In genomic region chr17:38232790-38233189, GRCh38 we compare ENCODE assay signal across 16 cellular contexts. TPM values are rescaled to one million over a fixed set of nuclear protein-coding genes. Genes with fewer than 3 reads are reported as not detected.
DNase-seq lines count a peak whose midpoint lies in the region; ATAC-seq and TF ChIP-seq lines count a peak whose summit lies in the region.
"Not testable (repeated sequence)": the region's sequence is repeated elsewhere in the genome, so short reads cannot be mapped to it uniquely, and the experiment has no call there.
"Had no signal": no experiment of that assay in that cellular context is flagged by ENCODE, and none has a peak within 500 bp of the region (broad histone marks: within the 10 kb centered on the region; RNA-seq: fewer than 3 reads in every experiment).

No MANE protein-coding gene starts in this region.

- not testable (repeated sequence) for DNase-seq in HCT116 (ENCODE audit: low read depth, low spot score); Panc1 (ENCODE audit: low read depth, low spot score); activated CD4-positive, alpha-beta T cell treated with anti-CD3 and anti-CD28 coated beads for 36 hours; body of pancreas; left ventricle myocardium superior; omental fat pad (ENCODE audit: low spot score); stimulated activated naive CD8-positive, alpha-beta T cell treated with anti-CD3 and anti-CD28 coated beads, Interleukin-15, Interleukin-2, amounts not matched to agents 100 U/mL and 50 U/mL, for 24 hours

- not testable (repeated sequence) for H3K4me1 ChIP-seq in HCT116 (ENCODE audit: control insufficient read depth in 1 of 2, insufficient read depth in 2 of 2, low read length in 2 of 2); Panc1 (ENCODE audit: control insufficient read depth, insufficient read depth, low read length); body of pancreas; gastroesophageal sphincter

- H3K9ac ChIP-seq in HCT116 (ENCODE audit: low read length), result not testable (repeated sequence)

- H4K20me1 ChIP-seq in HCT116 (ENCODE audit: insufficient read depth), result not testable (repeated sequence)

- not testable (repeated sequence) for H3K4me2 ChIP-seq in HCT116 (ENCODE audit: low read length)

- H3K4me1 Mint-ChIP-seq in activated CD4-positive, alpha-beta T cell treated with anti-CD3 and anti-CD28 coated beads for 36 hours, result not testable (repeated sequence)

- H3K9me2 ChIP-seq in HCT116 (ENCODE audit: insufficient read depth), result not testable (repeated sequence)

- in situ Hi-C loops in Panc1 (cut with HindIII; ENCODE audit: low pct_unique_long_range_greater_than_20kb, low sequenced_read_pairs), result not testable (repeated sequence)

- H3K79me2 ChIP-seq in HCT116 (ENCODE audit: insufficient read depth, low read length), result not testable (repeated sequence)

- CTCF ChIA-PET in HCT116 (lab: Charles Lee); Panc1 (lab: Charles Lee); activated CD4-positive, alpha-beta T cell treated with anti-CD3 and anti-CD28 coated beads for 36 hours (lab: Charles Lee): not testable (repeated sequence)

- not testable (repeated sequence) for H3K9me3 Mint-ChIP-seq in activated CD4-positive, alpha-beta T cell treated with anti-CD3 and anti-CD28 coated beads for 36 hours (ENCODE audit: low read depth)

- TF ChIP-seq EP300 in gastroesophageal sphincter (IDR thresholded peaks at IDR 0.05), result not testable (repeated sequence)

- not testable (repeated sequence) for H3K27ac ChIP-seq in HCT116 (ENCODE audit: low read depth, low read length); Panc1 (ENCODE audit: low read length); body of pancreas; gastroesophageal sphincter

- ATAC-seq in HCT116, result peak; percentile 90
- peak; percentile 82; the same call in 1 of the 2 replicates for ATAC-seq in Panc1
- ATAC-seq in activated CD4-positive, alpha-beta T cell treated with anti-CD3 and anti-CD28 coated beads for 36 hours, result peak; percentile 68
- ATAC-seq in body of pancreas, result peak; percentile 27
- peak; percentile 46 for ATAC-seq in gastroesophageal sphincter
- peak; percentile 38 for ATAC-seq in left ventricle myocardium superior
- ATAC-seq in omental fat pad (ENCODE audit: low FRiP score), result peak; percentile 97
- peak; percentile 75 for ATAC-seq in stimulated activated naive CD8-positive, alpha-beta T cell treated with anti-CD3 and anti-CD28 coated beads, Interleukin-15, Interleukin-2, amounts not matched to agents 100 U/mL and 50 U/mL, for 24 hours

- TF ChIP-seq CTCF in HCT116 (IDR thresholded peaks at IDR 0.05 in 2 of 3, conservative IDR thresholded peaks at IDR 0.05 in 1 of 3; ENCODE audit: borderline replicate concordance in 1 of 3, insufficient read depth in 1 of 3, low read depth in 2 of 3, low read length in 2 of 3); Panc1 (IDR thresholded peaks at IDR 0.05); body of pancreas (IDR thresholded peaks at IDR 0.05); gastroesophageal sphincter (IDR thresholded peaks at IDR 0.05); omental fat pad (IDR thresholded peaks at IDR 0.05): not testable (repeated sequence)

- not testable (repeated sequence) for H3K4me3 ChIP-seq in HCT116 (replicated peaks in 1 of 2; ENCODE audit: low read depth in 1 of 2, low read length in 2 of 2); Panc1 (ENCODE audit: low read depth in 2 of 2, low read length in 2 of 2); body of pancreas; gastroesophageal sphincter

- not testable (repeated sequence) for H2AFZ ChIP-seq in HCT116 (ENCODE audit: low read depth, low read length, poor library complexity, severe bottlenecking)

- TF ChIP-seq RAD21 in HCT116 (IDR thresholded peaks at IDR 0.05; ENCODE audit: low read depth), result not testable (repeated sequence)

- RAD21 ChIA-PET in HCT116 (lab: Charles Lee; ENCODE audit: low non-redundant PET in 1 of 2, low total read pairs in 2 of 2, uncharacterized antibody in 2 of 2, unreplicated experiment in 2 of 2), result not testable (repeated sequence)

- not testable (repeated sequence) for H3K27me3 Mint-ChIP-seq in activated CD4-positive, alpha-beta T cell treated with anti-CD3 and anti-CD28 coated beads for 36 hours

- POLR2A ChIA-PET in HCT116 (lab: Charles Lee); Panc1 (lab: Charles Lee); activated CD4-positive, alpha-beta T cell treated with anti-CD3 and anti-CD28 coated beads for 36 hours (lab: Charles Lee): not testable (repeated sequence)

- BruUV-seq in HCT116 (replicated peaks; lab: Mats Ljungman, UMichigan); Panc1 (replicated peaks; lab: Mats Ljungman, UMichigan): not testable (repeated sequence)

- not testable (repeated sequence) for H3K27me3 ChIP-seq in HCT116 (ENCODE audit: insufficient read depth, low read length); Panc1 (ENCODE audit: control insufficient read depth, insufficient read depth, low read length); body of pancreas; gastroesophageal sphincter

- not testable (repeated sequence) for TF ChIP-seq POLR2A in HCT116 (IDR thresholded peaks at IDR 0.05; ENCODE audit: borderline replicate concordance, extremely low read depth, insufficient read depth, insufficient read length); body of pancreas (IDR thresholded peaks at IDR 0.05); gastroesophageal sphincter (IDR thresholded peaks at IDR 0.05)

- not testable (repeated sequence) for H3K36me3 ChIP-seq in HCT116 (ENCODE audit: control insufficient read depth in 1 of 2, insufficient read depth in 2 of 2, low read length in 2 of 2); Panc1 (ENCODE audit: control insufficient read depth, insufficient read depth, low read length); body of pancreas (replicated peaks in 1 of 2; ENCODE audit: insufficient read depth in 1 of 2, low read depth in 2 of 2); gastroesophageal sphincter

- WGBS in body of pancreas, 2 donors, result no CpG with 5 or more reads among the region's 1 CpG
- WGBS in gastroesophageal sphincter (ENCODE audit: low coverage in 1 of 2), 2 donors, result no CpG with 5 or more reads among the region's 1 CpG

- not testable (repeated sequence) for H3K4me3 Mint-ChIP-seq in activated CD4-positive, alpha-beta T cell treated with anti-CD3 and anti-CD28 coated beads for 36 hours

- H3K36me3 Mint-ChIP-seq in activated CD4-positive, alpha-beta T cell treated with anti-CD3 and anti-CD28 coated beads for 36 hours (ENCODE audit: low read depth), result not testable (repeated sequence)

- not testable (repeated sequence) for H3K9me3 ChIP-seq in HCT116 (ENCODE audit: control insufficient read depth in 1 of 2, insufficient read depth in 1 of 2, low read depth in 1 of 2, low read length in 2 of 2); Panc1 (ENCODE audit: control insufficient read depth, insufficient read depth, low read depth, low read length); body of pancreas; gastroesophageal sphincter

- intact Hi-C loops in HCT116 (cut with micrococcal nuclease); Panc1 (cut with micrococcal nuclease; ENCODE audit: unreplicated experiment); activated CD4-positive, alpha-beta T cell treated with anti-CD3 and anti-CD28 coated beads for 36 hours (cut with DNase I, micrococcal nuclease); body of pancreas (cut with DNase I); left ventricle myocardium superior (cut with micrococcal nuclease): not testable (repeated sequence)

- not testable (repeated sequence) for H3K27ac Mint-ChIP-seq in activated CD4-positive, alpha-beta T cell treated with anti-CD3 and anti-CD28 coated beads for 36 hours

RNA-seq across cellular contexts. Expression of gene TBC1D3, which starts 40.4 kb away (rescaled TPM):
- not detected for total RNA-seq in HCT116 (2021; ENCODE audit: unreplicated experiment)
- 0.10 TPM in 1 of 2 replicates, not detected in the other for polyA plus RNA-seq in HCT116 (2012)
- total RNA-seq in Panc1 (2021; ENCODE audit: unreplicated experiment), result not detected
- polyA plus RNA-seq in Panc1 (2012; ENCODE audit: insufficient read length), result not detected
- not detected for total RNA-seq in activated CD4-positive, alpha-beta T cell treated with anti-CD3 and anti-CD28 coated beads for 36 hours
- not detected for total RNA-seq in body of pancreas
- not detected for total RNA-seq in gastroesophageal sphincter
- not detected for total RNA-seq in left ventricle myocardium superior
- total RNA-seq in omental fat pad, result not detected
- total RNA-seq: A673; Calu3; CD4-positive, alpha-beta memory T cell; G401; GM23338; H4; H9 had no signal
- polyA plus RNA-seq: BJ; CD4-positive, alpha-beta memory T cell; GM23338 had no signal

Comparison
In these comparisons a context has a peak if more than half of its experiments do, and no peak if none do; other contexts are left out.
1. ATAC-seq: peak in every context shown above with its lines; median percentile 97 in omental fat pad; 90 in HCT116; 82 in Panc1; 75 in stimulated activated naive CD8-positive, alpha-beta T cell treated with anti-CD3 and anti-CD28 coated beads, Interleukin-15, Interleukin-2, amounts not matched to agents 100 U/mL and 50 U/mL, for 24 hours; 68 in activated CD4-positive, alpha-beta T cell treated with anti-CD3 and anti-CD28 coated beads for 36 hours; 46 in gastroesophageal sphincter; 38 in left ventricle myocardium superior; 27 in body of pancreas.